Comparison of ENCODE assay signal across 8 cellular contexts in the genomic region with DNA sequence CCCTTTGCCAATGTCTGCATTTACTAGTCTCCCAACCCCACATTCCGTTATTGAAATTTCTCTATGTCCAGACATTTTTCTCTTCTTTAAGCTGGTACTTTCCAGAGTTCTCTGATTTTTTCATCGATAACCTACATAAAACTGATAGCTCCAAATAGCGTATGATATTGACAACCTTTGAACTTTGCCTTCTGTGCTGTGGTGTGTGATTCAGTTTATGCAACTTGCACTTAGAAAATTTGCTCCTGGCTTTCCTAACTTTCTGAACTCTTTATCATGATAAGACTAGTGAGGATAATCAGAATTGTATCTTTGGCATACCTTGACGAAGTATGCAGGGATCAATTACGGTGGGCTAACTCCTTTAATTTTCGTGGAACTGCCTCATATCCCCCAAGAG.
"Had no signal": no experiment of that assay in that cellular context is flagged by ENCODE, and none has a peak within 500 bp of the region (broad histone marks: within the 10 kb centered on the region; RNA-seq: fewer than 3 reads in every experiment).

No MANE protein-coding gene starts in this region.

- FAIRE-seq: G401.6, GM12878, GM12891, GM12892, GM18507, GM19239 had no signal

- H3K4me3 ChIP-seq: GM12878 had no signal

- ATAC-seq: GM12878 had no signal

- DNase-seq: GDM1, GF-D8 had no signal
